9 cellular contexts compared by ENCODE assay signal in the genomic region with DNA sequence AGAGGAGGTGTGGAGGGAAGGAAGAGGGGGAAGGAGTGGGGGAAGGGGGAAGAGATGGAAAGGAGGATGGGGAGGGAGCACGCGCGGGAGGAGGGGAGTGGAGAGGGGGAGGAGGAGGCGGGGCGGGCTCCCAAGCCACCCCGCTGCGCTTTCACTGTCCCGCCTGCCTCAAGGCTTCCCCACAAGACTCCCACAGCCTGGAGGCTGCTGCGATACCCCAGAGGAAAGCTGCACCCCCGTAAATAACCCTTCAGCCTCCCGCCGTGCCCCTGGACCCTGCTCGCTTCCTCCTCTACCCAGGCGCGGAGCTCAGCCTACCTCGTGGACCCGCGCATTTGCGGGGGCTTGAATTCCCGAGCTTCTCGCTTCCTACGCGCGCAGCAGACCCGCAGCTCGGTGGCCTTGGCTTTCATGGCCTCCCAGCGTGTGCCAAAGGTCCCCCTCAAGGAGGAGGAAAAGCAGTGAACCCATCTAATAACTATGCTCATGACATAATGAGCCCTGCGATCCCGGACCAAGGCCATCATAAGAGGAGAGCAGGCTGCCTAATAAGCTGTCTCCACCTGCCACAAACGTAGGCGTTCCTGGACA. TPM values are rescaled to one million over a fixed set of nuclear protein-coding genes. Genes with fewer than 3 reads are reported as not detected.
DNase-seq lines count a peak whose midpoint lies in the region; ATAC-seq and TF ChIP-seq lines count a peak whose summit lies in the region.
"Had no signal": no experiment of that assay in that cellular context is flagged by ENCODE, and none has a peak within 500 bp of the region (broad histone marks: within the 10 kb centered on the region; RNA-seq: fewer than 3 reads in every experiment).

A gene (minus strand): TSS at position 547 of the 591 bp plus-strand sequence. CDS start 23 bp downstream, at position 524.

- no peaks in the 10 kb centered on the region for H3K27me3 Mint-ChIP-seq in T-helper 17 cell
- H3K27me3 Mint-ChIP-seq in stimulated activated naive CD8-positive, alpha-beta T cell treated with anti-CD3 and anti-CD28 coated beads, Interleukin-15, Interleukin-2, amounts not matched to agents 100 ng/mL and 50 ng/mL, for 24 hours = peaks cover 9% of the 10 kb centered on the region

- H3K27ac ChIP-seq in ACC112 (ENCODE audit: low read depth, low read length) (peak within 1 kb of the TSS; percentile 76), liver (ENCODE audit: low read depth in 1 of 2, low read length in 2 of 2) (no peak within 1 kb of the TSS)

- peaks cover 29% of the 10 kb centered on the region for H3K4me1 Mint-ChIP-seq in T-helper 17 cell
- H3K4me1 Mint-ChIP-seq in stimulated activated naive CD8-positive, alpha-beta T cell treated with anti-CD3 and anti-CD28 coated beads, Interleukin-15, Interleukin-2, amounts not matched to agents 100 ng/mL and 50 ng/mL, for 24 hours (ENCODE audit: low read depth) = peaks cover 43% of the 10 kb centered on the region

- H3K79me2 ChIP-seq in ACC112 (ENCODE audit: control insufficient read depth, insufficient read depth, low read length, unreplicated experiment) = no peaks in the 10 kb centered on the region

- ATAC-seq in GM19395 (IDR thresholded peaks at IDR 0.05; ENCODE audit: unreplicated experiment) = peak; percentile 49
- peak; percentile 51 for ATAC-seq in T-helper 17 cell
- ATAC-seq in HG03159 (IDR thresholded peaks at IDR 0.05; ENCODE audit: unreplicated experiment) = no peak

- peak within 1 kb of the TSS; percentile 57 for H2AFZ ChIP-seq in ACC112 (ENCODE audit: low read length, unreplicated experiment)

- H3K9me3 ChIP-seq in T-helper 17 cell (ENCODE audit: control insufficient read depth, low read length, poor library complexity, severe bottlenecking) (no peaks in the 10 kb centered on the region), liver (ENCODE audit: control insufficient read depth in 4 of 4, low read length in 3 of 4) (no peaks in the 10 kb centered on the region)

- H3K4me1 ChIP-seq in ACC112 (ENCODE audit: control insufficient read depth, insufficient read depth, low read length, unreplicated experiment) (peaks cover 11% of the 10 kb centered on the region), liver (ENCODE audit: control insufficient read depth in 4 of 4, insufficient read depth in 4 of 4, low read length in 3 of 4) (peaks cover 0 to 15% (median 8%) of the 10 kb centered on the region in 4 donors)

- peak within 1 kb of the TSS in 1 of 2 donors; percentile 23 for H3K9ac ChIP-seq in liver (ENCODE audit: low read depth in 1 of 2, low read length in 2 of 2)

- TF ChIP-seq RAD21 in liver (IDR thresholded peaks at IDR 0.05) = no peak

- H3K27me3 ChIP-seq in ACC112 (ENCODE audit: insufficient read depth, low read length) (no peaks in the 10 kb centered on the region), liver (ENCODE audit: control insufficient read depth in 4 of 4, insufficient read depth in 4 of 4, low read length in 3 of 4) (no peaks in the 10 kb centered on the region)

- peak within 1 kb of the TSS; percentile 83 for H3K27ac Mint-ChIP-seq in T-helper 17 cell
- H3K27ac Mint-ChIP-seq in stimulated activated naive CD8-positive, alpha-beta T cell treated with anti-CD3 and anti-CD28 coated beads, Interleukin-15, Interleukin-2, amounts not matched to agents 100 ng/mL and 50 ng/mL, for 24 hours = peak within 1 kb of the TSS; percentile 83

- H3K9me3 Mint-ChIP-seq in stimulated activated naive CD8-positive, alpha-beta T cell treated with anti-CD3 and anti-CD28 coated beads, Interleukin-15, Interleukin-2, amounts not matched to agents 100 ng/mL and 50 ng/mL, for 24 hours = no peaks in the 10 kb centered on the region

- DNase-seq in T-helper 17 cell (peak in 2 of 3 donors; percentile 26 to 28), ecto neural progenitor cell (ENCODE audit: low spot score) (peak; percentile 78), DMS79 treated with DMSO at 0.1 percent for 48 hours (lab: John Stamatoyannopoulos, UW) (no peak)

- WGBS in liver = 2% methylated on average over 31 of the region's 31 CpGs

- peak within 1 kb of the TSS; percentile 97 for H3K4me3 Mint-ChIP-seq in T-helper 17 cell
- H3K4me3 Mint-ChIP-seq in stimulated activated naive CD8-positive, alpha-beta T cell treated with anti-CD3 and anti-CD28 coated beads, Interleukin-15, Interleukin-2, amounts not matched to agents 100 ng/mL and 50 ng/mL, for 24 hours = peak within 1 kb of the TSS; percentile 83

- H3K36me3 Mint-ChIP-seq in T-helper 17 cell (ENCODE audit: low read depth) = peaks cover 5% of the 10 kb centered on the region
- no peaks in the 10 kb centered on the region for H3K36me3 Mint-ChIP-seq in stimulated activated naive CD8-positive, alpha-beta T cell treated with anti-CD3 and anti-CD28 coated beads, Interleukin-15, Interleukin-2, amounts not matched to agents 100 ng/mL and 50 ng/mL, for 24 hours (ENCODE audit: low read depth)

- TF ChIP-seq CTCF in liver (IDR thresholded peaks at IDR 0.05; ENCODE audit: low read depth, low read length, missing input control) = no peak

- no peaks in the 10 kb centered on the region for H3K36me3 ChIP-seq in ACC112 (ENCODE audit: insufficient read depth, low read length)
- H3K36me3 ChIP-seq in liver (ENCODE audit: control insufficient read depth in 4 of 4, insufficient read depth in 3 of 4, low read depth in 1 of 4, low read length in 3 of 4) = no peaks in the 10 kb centered on the region

- H3K4me3 ChIP-seq in ACC112 (ENCODE audit: low read depth, low read length) (peak within 1 kb of the TSS; percentile 83), liver (ENCODE audit: low read depth in 1 of 3, low read length in 3 of 3) (peak within 1 kb of the TSS; percentile 20 to 61 (median 55))

TF ChIP-seq in liver, 16 proteins besides CTCF, POLR2A, EP300 and RAD21:
- TF ChIP-seq, protein P1, sequence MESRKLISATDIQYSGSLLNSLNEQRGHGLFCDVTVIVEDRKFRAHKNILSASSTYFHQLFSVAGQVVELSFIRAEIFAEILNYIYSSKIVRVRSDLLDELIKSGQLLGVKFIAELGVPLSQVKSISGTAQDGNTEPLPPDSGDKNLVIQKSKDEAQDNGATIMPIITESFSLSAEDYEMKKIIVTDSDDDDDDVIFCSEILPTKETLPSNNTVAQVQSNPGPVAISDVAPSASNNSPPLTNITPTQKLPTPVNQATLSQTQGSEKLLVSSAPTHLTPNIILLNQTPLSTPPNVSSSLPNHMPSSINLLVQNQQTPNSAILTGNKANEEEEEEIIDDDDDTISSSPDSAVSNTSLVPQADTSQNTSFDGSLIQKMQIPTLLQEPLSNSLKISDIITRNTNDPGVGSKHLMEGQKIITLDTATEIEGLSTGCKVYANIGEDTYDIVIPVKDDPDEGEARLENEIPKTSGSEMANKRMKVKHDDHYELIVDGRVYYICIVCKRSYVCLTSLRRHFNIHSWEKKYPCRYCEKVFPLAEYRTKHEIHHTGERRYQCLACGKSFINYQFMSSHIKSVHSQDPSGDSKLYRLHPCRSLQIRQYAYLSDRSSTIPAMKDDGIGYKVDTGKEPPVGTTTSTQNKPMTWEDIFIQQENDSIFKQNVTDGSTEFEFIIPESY (IDR thresholded peaks at IDR 0.05) = no peak
- TF ChIP-seq, protein P2, sequence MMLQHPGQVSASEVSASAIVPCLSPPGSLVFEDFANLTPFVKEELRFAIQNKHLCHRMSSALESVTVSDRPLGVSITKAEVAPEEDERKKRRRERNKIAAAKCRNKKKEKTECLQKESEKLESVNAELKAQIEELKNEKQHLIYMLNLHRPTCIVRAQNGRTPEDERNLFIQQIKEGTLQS (IDR thresholded peaks at IDR 0.05) = no peak
- no peak for TF ChIP-seq NR2F2 (IDR thresholded peaks at IDR 0.05)
- TF ChIP-seq TAF1 (conservative IDR thresholded peaks at IDR 0.05) = no peak
- no peak for TF ChIP-seq RXRA (IDR thresholded peaks at IDR 0.05)
- no peak for TF ChIP-seq FOXA2 (IDR thresholded peaks at IDR 0.05)
- no peak for TF ChIP-seq YY1 (IDR thresholded peaks at IDR 0.05)
- no peak for TF ChIP-seq EGR1 (IDR thresholded peaks at IDR 0.05; ENCODE audit: low read depth in 2 of 2)
- TF ChIP-seq SP1 (IDR thresholded peaks at IDR 0.05) = no peak
- TF ChIP-seq, protein P3, sequence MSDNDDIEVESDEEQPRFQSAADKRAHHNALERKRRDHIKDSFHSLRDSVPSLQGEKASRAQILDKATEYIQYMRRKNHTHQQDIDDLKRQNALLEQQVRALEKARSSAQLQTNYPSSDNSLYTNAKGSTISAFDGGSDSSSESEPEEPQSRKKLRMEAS (IDR thresholded peaks at IDR 0.05) = no peak
- no peak for TF ChIP-seq HNF4A (conservative IDR thresholded peaks at IDR 0.05)
- TF ChIP-seq HNF4G (IDR thresholded peaks at IDR 0.05) = no peak
- TF ChIP-seq JUND (IDR thresholded peaks at IDR 0.05) = no peak
- TF ChIP-seq GABPA (IDR thresholded peaks at IDR 0.05 in 1 of 2, conservative IDR thresholded peaks at IDR 0.05 in 1 of 2) = no peak
- TF ChIP-seq FOXA1 (IDR thresholded peaks at IDR 0.05) = no peak
- TF ChIP-seq, protein P4, sequence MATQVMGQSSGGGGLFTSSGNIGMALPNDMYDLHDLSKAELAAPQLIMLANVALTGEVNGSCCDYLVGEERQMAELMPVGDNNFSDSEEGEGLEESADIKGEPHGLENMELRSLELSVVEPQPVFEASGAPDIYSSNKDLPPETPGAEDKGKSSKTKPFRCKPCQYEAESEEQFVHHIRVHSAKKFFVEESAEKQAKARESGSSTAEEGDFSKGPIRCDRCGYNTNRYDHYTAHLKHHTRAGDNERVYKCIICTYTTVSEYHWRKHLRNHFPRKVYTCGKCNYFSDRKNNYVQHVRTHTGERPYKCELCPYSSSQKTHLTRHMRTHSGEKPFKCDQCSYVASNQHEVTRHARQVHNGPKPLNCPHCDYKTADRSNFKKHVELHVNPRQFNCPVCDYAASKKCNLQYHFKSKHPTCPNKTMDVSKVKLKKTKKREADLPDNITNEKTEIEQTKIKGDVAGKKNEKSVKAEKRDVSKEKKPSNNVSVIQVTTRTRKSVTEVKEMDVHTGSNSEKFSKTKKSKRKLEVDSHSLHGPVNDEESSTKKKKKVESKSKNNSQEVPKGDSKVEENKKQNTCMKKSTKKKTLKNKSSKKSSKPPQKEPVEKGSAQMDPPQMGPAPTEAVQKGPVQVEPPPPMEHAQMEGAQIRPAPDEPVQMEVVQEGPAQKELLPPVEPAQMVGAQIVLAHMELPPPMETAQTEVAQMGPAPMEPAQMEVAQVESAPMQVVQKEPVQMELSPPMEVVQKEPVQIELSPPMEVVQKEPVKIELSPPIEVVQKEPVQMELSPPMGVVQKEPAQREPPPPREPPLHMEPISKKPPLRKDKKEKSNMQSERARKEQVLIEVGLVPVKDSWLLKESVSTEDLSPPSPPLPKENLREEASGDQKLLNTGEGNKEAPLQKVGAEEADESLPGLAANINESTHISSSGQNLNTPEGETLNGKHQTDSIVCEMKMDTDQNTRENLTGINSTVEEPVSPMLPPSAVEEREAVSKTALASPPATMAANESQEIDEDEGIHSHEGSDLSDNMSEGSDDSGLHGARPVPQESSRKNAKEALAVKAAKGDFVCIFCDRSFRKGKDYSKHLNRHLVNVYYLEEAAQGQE (IDR thresholded peaks at IDR 0.05) = no peak

RNA-seq across cellular contexts. Expression of the gene that starts here (rescaled TPM):
- under 1 TPM in 1 of 2 donors, not detected in 1; 0.26 TPM for total RNA-seq in T-helper 17 cell
- total RNA-seq in liver = not detected
- polyA plus RNA-seq in liver = under 1 TPM in 1 of 2 donors, not detected in 1; 0.02 TPM
- total RNA-seq: glomerular endothelial cell had no signal

Comparison
In these comparisons a context has a peak if more than half of its experiments do, and no peak if none do; other contexts are left out.
1. Peak in DNase-seq and ATAC-seq in T-helper 17 cell; RNA of the gene not detected or under 1 TPM.